Comparison of ENCODE assay signal across 12 cellular contexts in the genomic region with DNA sequence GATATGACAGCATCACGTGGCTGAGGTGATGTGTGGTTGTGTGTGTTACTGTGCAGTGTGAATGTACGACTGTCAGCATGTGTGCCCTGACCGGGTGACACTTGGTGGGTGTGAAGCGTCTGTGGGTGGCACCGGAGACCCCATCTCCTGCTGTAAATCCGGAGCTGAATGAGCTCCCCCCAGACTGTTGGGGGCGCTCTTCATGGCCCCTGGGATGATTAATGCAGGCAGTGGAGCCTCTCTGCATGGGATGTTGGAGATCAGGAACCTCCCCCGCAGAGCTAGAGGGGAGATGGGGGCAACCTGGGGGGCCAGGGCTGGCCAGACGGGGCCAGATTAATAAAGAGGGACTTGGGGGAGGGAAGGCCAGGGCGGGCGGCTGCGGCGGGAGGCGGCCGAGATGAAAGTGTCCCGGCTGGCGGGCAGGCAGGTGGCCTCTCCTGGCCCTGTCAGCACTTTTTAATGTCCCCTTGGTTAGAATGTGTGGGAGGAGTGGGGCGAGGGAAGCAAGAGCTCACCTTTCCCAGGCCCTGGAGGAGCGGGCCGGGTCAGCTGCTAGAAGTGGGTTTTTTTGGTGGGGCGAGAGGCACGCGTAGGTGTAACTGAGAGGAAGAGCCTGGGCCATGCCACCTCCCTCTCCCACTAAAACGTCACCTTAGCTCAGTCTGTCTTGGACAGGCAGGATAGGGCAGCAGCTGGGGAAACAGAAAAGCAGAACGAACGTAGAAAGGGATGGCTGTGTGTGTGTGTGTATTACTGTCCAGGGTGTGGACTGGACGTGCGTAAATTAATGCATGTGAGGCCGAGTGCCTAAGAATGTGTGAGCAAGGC. TPM values are rescaled to one million over a fixed set of nuclear protein-coding genes. Genes with fewer than 3 reads are reported as not detected.
DNase-seq lines count a peak whose midpoint lies in the region; ATAC-seq and TF ChIP-seq lines count a peak whose summit lies in the region.
"Had no signal": no experiment of that assay in that cellular context is flagged by ENCODE, and none has a peak within 500 bp of the region (broad histone marks: within the 10 kb centered on the region; RNA-seq: fewer than 3 reads in every experiment).

No MANE protein-coding gene starts in this region.

- no peaks in the 10 kb centered on the region for H3K79me2 ChIP-seq in MM.1S (ENCODE audit: low read length)

- H4K20me1 ChIP-seq in MM.1S (ENCODE audit: insufficient read depth, low read length), result no peaks in the 10 kb centered on the region

- no peak overlapping the region for H3K27ac ChIP-seq in MM.1S (ENCODE audit: low read length)

- DNase-seq in DMS53 (lab: John Stamatoyannopoulos, UW) (peak; percentile 27), DMS53 treated with DMSO at 0.1 percent for 48 hours (lab: John Stamatoyannopoulos, UW; ENCODE audit: unreplicated experiment) (no peak), NCI-H1694 treated with DMSO at 0.1 percent for 48 hours (lab: John Stamatoyannopoulos, UW) (peak; percentile 45), epithelial cell of proximal tubule (ENCODE audit: low read depth) (no peak), omental fat pad (ENCODE audit: low spot score) (no peak), NCI-H226 (no peak), DMS153 treated with DMSO at 0.1 percent for 48 hours (lab: John Stamatoyannopoulos, UW; ENCODE audit: unreplicated experiment) (no peak), MM.1S (no peak)
- DNase-seq: 8988T; activated naive CD4-positive, alpha-beta T cell treated with anti-CD3 and anti-CD28 coated beads, Interleukin-2, amount 50 U/mL, for 16 hours; DMS153; kidney glomerular epithelial cell had no signal

- H3K9me3 ChIP-seq in MM.1S (replicated peaks; ENCODE audit: insufficient read depth, low read length), result no peaks in the 10 kb centered on the region

- H3F3A ChIP-seq in MM.1S (ENCODE audit: insufficient read depth, low read length), result no peaks in the 10 kb centered on the region

- peak overlapping the region; percentile 39 for H3K4me3 ChIP-seq in epithelial cell of proximal tubule (ENCODE audit: low read depth, low read length)
- H3K4me3 ChIP-seq in MM.1S (ENCODE audit: low read length), result no peak overlapping the region; the same call in 1 of the 2 replicates

- no peaks in the 10 kb centered on the region for H3K4me1 ChIP-seq in MM.1S (ENCODE audit: low read length)

- TF ChIP-seq CTCF in epithelial cell of proximal tubule (conservative IDR thresholded peaks at IDR 0.05; ENCODE audit: low read depth, low read length) (peak; percentile 30), omental fat pad (IDR thresholded peaks at IDR 0.05) (no peak), MM.1S (IDR thresholded peaks at IDR 0.05; ENCODE audit: low read length) (no peak)

- H2AFZ ChIP-seq in MM.1S (ENCODE audit: low read length), result no peak overlapping the region

- H3K9me2 ChIP-seq in MM.1S (replicated peaks; ENCODE audit: insufficient read depth, low read length), result no peaks in the 10 kb centered on the region

- ATAC-seq in omental fat pad (ENCODE audit: low FRiP score), result peak; percentile 38

- peaks cover 36% of the 10 kb centered on the region for H3K27me3 ChIP-seq in MM.1S (replicated peaks; ENCODE audit: insufficient read depth, low read length)

- H3K9ac ChIP-seq in MM.1S (ENCODE audit: low read length), result no peak overlapping the region

- H3K4me2 ChIP-seq in MM.1S (ENCODE audit: low read depth, low read length), result no peak overlapping the region

- no peaks in the 10 kb centered on the region for H3K36me3 ChIP-seq in MM.1S (replicated peaks; ENCODE audit: insufficient read depth, low read length)

RNA-seq across cellular contexts. Expression of gene HIF1AN, which starts 34.2 kb away (rescaled TPM):
- total RNA-seq in epithelial cell of proximal tubule (6.1 and 7.0 TPM in 2 replicates), omental fat pad (10 to 100 TPM in 3 of 4 donors, 1 to 10 TPM in 1; 9.1 to 15.8 (median 11.5) TPM)

RNA-seq across cellular contexts. Expression of gene NDUFB8, which starts 40.2 kb away (rescaled TPM):
- total RNA-seq in epithelial cell of proximal tubule (217 and 269 TPM in 2 replicates), omental fat pad (100 to 1,000 TPM; 104 to 180 (median 125) TPM)

RNA-seq across cellular contexts. Expression of gene SEC31B, which starts 50.2 kb away (rescaled TPM):
- 0.87 and 2.9 TPM in 2 replicates for total RNA-seq in epithelial cell of proximal tubule
- total RNA-seq in omental fat pad, result 1 to 10 TPM; 5.0 to 9.4 (median 8.3) TPM

Comparison
In these comparisons a context has a peak if more than half of its experiments do, and no peak if none do; other contexts are left out.
1. DNase-seq: peak in DMS53 (single experiment) and NCI-H1694 treated with DMSO at 0.1 percent for 48 hours (single experiment); none in DMS53 treated with DMSO at 0.1 percent for 48 hours (single experiment), epithelial cell of proximal tubule (single experiment), omental fat pad (single experiment), NCI-H226 (single experiment), DMS153 treated with DMSO at 0.1 percent for 48 hours (single experiment) and MM.1S (single experiment).